Comparison of ENCODE assay signal across 16 cellular contexts in genomic region chr9:74006935-74007334, GRCh38.
DNase-seq lines count a peak whose midpoint lies in the region; ATAC-seq and TF ChIP-seq lines count a peak whose summit lies in the region.
"Had no signal": no experiment of that assay in that cellular context is flagged by ENCODE, and none has a peak within 500 bp of the region (broad histone marks: within the 10 kb centered on the region; RNA-seq: fewer than 3 reads in every experiment).

No MANE protein-coding gene starts in this region.

- in situ Hi-C loops in SK-MEL-5 (cut with HindIII; ENCODE audit: low pct_unique_long_range_greater_than_20kb, low sequenced_read_pairs) = no loop called here

- no peaks in the 10 kb centered on the region for H3K9me3 Mint-ChIP-seq in MCF 10A (ENCODE audit: unreplicated experiment)

- H3K4me1 ChIP-seq in breast epithelium (no peaks in the 10 kb centered on the region), left lung (no peaks in the 10 kb centered on the region)
- H3K4me1 ChIP-seq: HAP-1, pancreas had no signal

- no peak for TF ChIP-seq POLR2A in breast epithelium (IDR thresholded peaks at IDR 0.05)

- H3K27me3 Mint-ChIP-seq in MCF 10A (ENCODE audit: insufficient read depth, unreplicated experiment) = peaks cover 21% of the 10 kb centered on the region

- no peak overlapping the region for H3K4me3 Mint-ChIP-seq in MCF 10A (ENCODE audit: unreplicated experiment)

- H3K4me3 ChIP-seq in breast epithelium (no peak overlapping the region), fibroblast of pulmonary artery (replicated peaks; ENCODE audit: low read depth, low read length) (no peak overlapping the region), left lung (no peak overlapping the region)
- H3K4me3 ChIP-seq: dorsolateral prefrontal cortex, HAP-1, pancreas had no signal

- CTCF ChIA-PET in MCF 10A (lab: Yijun Ruan, JAX) = no interaction called here

- H3K4me1 Mint-ChIP-seq in MCF 10A (ENCODE audit: insufficient read depth, unreplicated experiment) = no peaks in the 10 kb centered on the region

- BruUV-seq in MCF 10A (replicated peaks; lab: Mats Ljungman, UMichigan) = no TSS peak

- no peaks in the 10 kb centered on the region for H3K9me3 ChIP-seq in breast epithelium
- no peaks in the 10 kb centered on the region for H3K9me3 ChIP-seq in left lung
- H3K9me3 ChIP-seq: HAP-1, pancreas had no signal

- POLR2A ChIA-PET in MCF 10A (lab: Yijun Ruan, JAX) = no interaction called here

- H3K36me3 ChIP-seq in breast epithelium (no peaks in the 10 kb centered on the region), left lung (no peaks in the 10 kb centered on the region)
- H3K36me3 ChIP-seq: HAP-1, pancreas had no signal

- H3K27me3 ChIP-seq in breast epithelium (no peaks in the 10 kb centered on the region), left lung (no peaks in the 10 kb centered on the region)
- H3K27me3 ChIP-seq: dorsolateral prefrontal cortex, pancreas had no signal

- no peak overlapping the region for H3K27ac Mint-ChIP-seq in MCF 10A (ENCODE audit: low read depth, unreplicated experiment)

- DNase-seq in MCF 10A (ENCODE audit: unreplicated experiment) (peak; percentile 8), breast epithelium (ENCODE audit: low spot score in 2 of 2) (no peak), SK-MEL-5 (ENCODE audit: low read depth, low spot score) (peak; percentile 68), fibroblast of pulmonary artery (ENCODE audit: low read depth) (peak; percentile 30), NCI-H146 treated with DMSO at 0.1 percent for 48 hours (lab: John Stamatoyannopoulos, UW; ENCODE audit: unreplicated experiment) (no peak), SW480 (ENCODE audit: low spot score) (no peak), left lung (no peak)
- no peak for DNase-seq in central memory CD4-positive, alpha-beta T cell
- DNase-seq: activated T-cell treated with anti-CD3 and anti-CD28 coated beads, Interleukin-2, amount 50 U/mL, for 48 hours; dorsolateral prefrontal cortex; foreskin melanocyte; Kasumi-1; pancreas; stimulated activated CD4-positive, alpha-beta T cell treated with anti-CD3 and anti-CD28 coated beads, Interleukin-12 subunit alpha, Interleukin-12 subunit beta, amount 100 ng/mL, for 4 hours; substantia nigra had no signal

- intact Hi-C loops in MCF 10A (cut with micrococcal nuclease) (loop anchor here (1.0 kb wide), 1 partner anchor 323 kb away; no protein-coding TSS in a partner anchor), breast epithelium (cut with DNase I; ENCODE audit: low total_unique reads) (no loop called here), left lung (cut with DNase I) (no loop called here)

- ATAC-seq in left lung = no peak
- ATAC-seq: pancreas had no signal

- no peak overlapping the region for H3K27ac ChIP-seq in breast epithelium
- H3K27ac ChIP-seq in left lung = no peak overlapping the region
- H3K27ac ChIP-seq: dorsolateral prefrontal cortex, pancreas had no signal

- TF ChIP-seq CTCF in MCF 10A (IDR thresholded peaks at IDR 0.05; ENCODE audit: unreplicated experiment) = no peak
- no peak for TF ChIP-seq CTCF in breast epithelium (IDR thresholded peaks at IDR 0.05)
- TF ChIP-seq CTCF in fibroblast of pulmonary artery (IDR thresholded peaks at IDR 0.05; ENCODE audit: low read length, missing control alignments) = peak; percentile 21
- TF ChIP-seq CTCF in left lung (IDR thresholded peaks at IDR 0.05) = no peak

- no peaks in the 10 kb centered on the region for H3K36me3 Mint-ChIP-seq in MCF 10A (ENCODE audit: insufficient read depth, unreplicated experiment)

Comparison
In these comparisons a context has a peak if more than half of its experiments do, and no peak if none do; other contexts are left out.
1. DNase-seq: peak in MCF 10A (single experiment), SK-MEL-5 (single experiment) and fibroblast of pulmonary artery (single experiment); none in breast epithelium (0 of 2), NCI-H146 treated with DMSO at 0.1 percent for 48 hours (single experiment), central memory CD4-positive, alpha-beta T cell (single experiment), SW480 (single experiment) and left lung (0 of 2).